8 cellular contexts compared by ENCODE assay signal in genomic region chr12:123601602-123602489, GRCh38. TPM values are rescaled to one million over a fixed set of nuclear protein-coding genes. Genes with fewer than 3 reads are reported as not detected.
DNase-seq lines count a peak whose midpoint lies in the region; ATAC-seq and TF ChIP-seq lines count a peak whose summit lies in the region.

A gene with protein sequence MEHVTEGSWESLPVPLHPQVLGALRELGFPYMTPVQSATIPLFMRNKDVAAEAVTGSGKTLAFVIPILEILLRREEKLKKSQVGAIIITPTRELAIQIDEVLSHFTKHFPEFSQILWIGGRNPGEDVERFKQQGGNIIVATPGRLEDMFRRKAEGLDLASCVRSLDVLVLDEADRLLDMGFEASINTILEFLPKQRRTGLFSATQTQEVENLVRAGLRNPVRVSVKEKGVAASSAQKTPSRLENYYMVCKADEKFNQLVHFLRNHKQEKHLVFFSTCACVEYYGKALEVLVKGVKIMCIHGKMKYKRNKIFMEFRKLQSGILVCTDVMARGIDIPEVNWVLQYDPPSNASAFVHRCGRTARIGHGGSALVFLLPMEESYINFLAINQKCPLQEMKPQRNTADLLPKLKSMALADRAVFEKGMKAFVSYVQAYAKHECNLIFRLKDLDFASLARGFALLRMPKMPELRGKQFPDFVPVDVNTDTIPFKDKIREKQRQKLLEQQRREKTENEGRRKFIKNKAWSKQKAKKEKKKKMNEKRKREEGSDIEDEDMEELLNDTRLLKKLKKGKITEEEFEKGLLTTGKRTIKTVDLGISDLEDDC (plus strand): TSS chr12:123602099. CDS start chr12:123602149, 50 bp downstream.

- peak within 1 kb of the TSS; percentile 97 for H3K4me3 Mint-ChIP-seq in chondrocyte (ENCODE audit: unreplicated experiment)

- ATAC-seq in GM18868 (IDR thresholded peaks at IDR 0.05; ENCODE audit: unreplicated experiment) = peak; percentile 91
- ATAC-seq in HG03103 (IDR thresholded peaks at IDR 0.05; ENCODE audit: low read depth, unreplicated experiment) = peak; percentile 76

- peak; percentile 91 for DNase-seq in AG08396 (ENCODE audit: low spot score)
- DNase-seq in NCI-H2227 treated with DMSO at 0.1 percent for 48 hours (lab: John Stamatoyannopoulos, UW) = peak; percentile 81
- DNase-seq in activated CD4-positive, alpha-beta T cell treated with anti-CD3 and anti-CD28 coated beads for 1 hour = peak; percentile 78
- DNase-seq in chondrocyte (ENCODE audit: low spot score) = peak; percentile 94
- DNase-seq in stimulated activated CD4-positive, alpha-beta T cell treated with anti-CD3 and anti-CD28 coated beads, Interleukin-1b, Interleukin-23, amount 100 ng/mL, for 4 hours (ENCODE audit: low read depth in 2 of 2) = peak; percentile 76 to 79

- no peaks in the 10 kb centered on the region for H3K27me3 ChIP-seq in layer of hippocampus (ENCODE audit: control insufficient read depth, insufficient read depth, low read length)

- peak within 1 kb of the TSS; percentile 98 for H3K27ac Mint-ChIP-seq in chondrocyte (ENCODE audit: unreplicated experiment)

- peaks cover 28% of the 10 kb centered on the region for H3K4me1 Mint-ChIP-seq in chondrocyte (ENCODE audit: low read depth)

- TF ChIP-seq CTCF in chondrocyte (IDR thresholded peaks at IDR 0.05) = peak; percentile 85

- no peaks in the 10 kb centered on the region for H3K27me3 Mint-ChIP-seq in chondrocyte (ENCODE audit: low read depth)

- H3K36me3 Mint-ChIP-seq in chondrocyte (ENCODE audit: low read depth) = peaks cover 9% of the 10 kb centered on the region

- H3K9me3 Mint-ChIP-seq in chondrocyte (ENCODE audit: low read depth) = no peaks in the 10 kb centered on the region

- peak within 1 kb of the TSS; percentile 91 for H3K27ac ChIP-seq in layer of hippocampus (ENCODE audit: low read depth, low read length)

RNA-seq across cellular contexts. Expression of the gene that starts here (rescaled TPM):
- 12.8 to 18.4 TPM (median 16.8 TPM) in 3 replicates for total RNA-seq in chondrocyte

Comparison
In these comparisons a context has a peak if more than half of its experiments do, and no peak if none do; other contexts are left out.
1. Peak in every context shown above with its lines: DNase-seq, ATAC-seq and H3K27ac ChIP-seq.